ENCODE assay signal across 12 cellular contexts in the genomic region with DNA sequence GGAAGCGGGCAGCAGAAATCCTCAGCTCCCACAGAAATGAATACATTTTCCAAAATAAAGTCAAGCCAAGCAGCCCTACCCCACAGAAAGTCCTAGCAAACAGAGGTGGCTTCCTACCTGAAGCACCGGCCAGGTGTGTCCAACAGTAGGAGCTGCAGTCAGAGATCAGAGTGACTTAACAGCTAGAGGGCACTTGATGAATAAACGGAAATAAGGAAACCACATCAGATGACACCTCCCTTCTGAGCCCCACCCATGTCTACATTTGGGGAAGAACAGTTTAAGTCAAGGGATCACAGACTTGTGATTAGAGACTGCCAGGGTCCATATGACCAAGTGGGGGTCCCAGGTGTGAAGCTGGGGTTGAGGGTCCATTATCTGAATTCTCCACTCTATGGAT. TPM values are rescaled to one million over a fixed set of nuclear protein-coding genes. Genes with fewer than 3 reads are reported as not detected.
DNase-seq lines count a peak whose midpoint lies in the region; ATAC-seq and TF ChIP-seq lines count a peak whose summit lies in the region.
"Had no signal": no experiment of that assay in that cellular context is flagged by ENCODE, and none has a peak within 500 bp of the region (broad histone marks: within the 10 kb centered on the region; RNA-seq: fewer than 3 reads in every experiment).

A gene (minus strand): TSS at position 172 of the 400 bp plus-strand sequence. CDS start 1,751 bp downstream, outside the sequence.

- H3F3A ChIP-seq in Loucy (ENCODE audit: low read depth), result no peaks in the 10 kb centered on the region

- H3K79me2 ChIP-seq in Loucy (ENCODE audit: insufficient read depth, low read length), result no peaks in the 10 kb centered on the region

- DNase-seq in T-helper 9 cell, result peak; percentile 9
- peak; percentile 11 for DNase-seq in activated naive CD4-positive, alpha-beta T cell treated with anti-CD3 and anti-CD28 coated beads, Interleukin-2, amount 50 U/mL, for 16 hours
- DNase-seq in stimulated activated CD8-positive, alpha-beta memory T cell treated with anti-CD3 and anti-CD28 coated beads, Interleukin-12 subunit alpha, Interleukin-12 subunit beta, amount 100 ng/mL, for 1 hour (ENCODE audit: low read depth), result peak; percentile 21
- DNase-seq in putamen (ENCODE audit: low spot score), result no peak
- no peak for DNase-seq in lower leg skin (ENCODE audit: low spot score in 2 of 2)
- DNase-seq in HT-29 (ENCODE audit: low spot score), result no peak
- DNase-seq: mesendoderm, NCI-H526 treated with DMSO at 0.1 percent for 48 hours had no signal

- H3K4me3 ChIP-seq in Loucy (ENCODE audit: low read length, poor library complexity, severe bottlenecking), result no peak within 1 kb of the TSS
- H3K4me3 ChIP-seq in lower leg skin (ENCODE audit: low read depth, poor library complexity, severe bottlenecking), result no peak within 1 kb of the TSS
- H3K4me3 ChIP-seq: esophagus muscularis mucosa, GM23338 had no signal

- ATAC-seq in HG03565 (IDR thresholded peaks at IDR 0.05; ENCODE audit: unreplicated experiment), result no peak
- ATAC-seq: GM23338 had no signal

- intact Hi-C loops in lower leg skin (cut with DNase I; ENCODE audit: low total_unique reads), result no loop called here

- H3K36me3 ChIP-seq in Loucy (ENCODE audit: insufficient read depth, low read length), result no peaks in the 10 kb centered on the region
- H3K36me3 ChIP-seq: esophagus muscularis mucosa had no signal

- 51 to 63% methylated on average over 3 of the region's 3 CpGs for WGBS in lower leg skin, 2 donors

- no peaks in the 10 kb centered on the region for H3K9me3 ChIP-seq in Loucy (ENCODE audit: insufficient read depth, low read depth, low read length)
- H3K9me3 ChIP-seq: esophagus muscularis mucosa had no signal

- peaks cover 14% of the 10 kb centered on the region for H3K4me1 ChIP-seq in Loucy (ENCODE audit: insufficient read depth, low read length, poor library complexity, severe bottlenecking)
- H3K4me1 ChIP-seq: esophagus muscularis mucosa had no signal

- peak; percentile 37; the same call in 1 of the 2 replicates for TF ChIP-seq CTCF in Loucy (conservative IDR thresholded peaks at IDR 0.05; ENCODE audit: low read length)
- no peak for TF ChIP-seq CTCF in lower leg skin (IDR thresholded peaks at IDR 0.05)

- H3K27me3 ChIP-seq in Loucy (ENCODE audit: insufficient read depth, low read length, poor library complexity, severe bottlenecking), result no peaks in the 10 kb centered on the region

- no peak within 1 kb of the TSS for H3K9ac ChIP-seq in Loucy (ENCODE audit: low read depth, low read length, poor library complexity, severe bottlenecking)

- no peak for TF ChIP-seq POLR2A in lower leg skin (IDR thresholded peaks at IDR 0.05)

- no peaks in the 10 kb centered on the region for H4K20me1 ChIP-seq in Loucy (ENCODE audit: insufficient read depth, low read length, poor library complexity, severe bottlenecking)

- no peak within 1 kb of the TSS for H2AFZ ChIP-seq in Loucy (ENCODE audit: low read length)
- H2AFZ ChIP-seq: GM23338 had no signal

- no peaks in the 10 kb centered on the region for H3K9me2 ChIP-seq in Loucy (replicated peaks; ENCODE audit: low read depth, low read length)

- peak within 1 kb of the TSS; percentile 42 for H3K4me2 ChIP-seq in Loucy (ENCODE audit: low read depth, low read length, poor library complexity, severe bottlenecking)
- H3K4me2 ChIP-seq: GM23338 had no signal

RNA-seq across cellular contexts. Expression of the gene that starts here (rescaled TPM):
- total RNA-seq in lower leg skin, result under 1 TPM in 2 of 4 donors, not detected in 2; 0.15 to 0.46 TPM
- not detected in 2 replicates for total RNA-seq in HT-29 (2014; rRNA removed; shearing (Covaris generic))
- total RNA-seq: GM23338 had no signal

Comparison
In these comparisons a context has a peak if more than half of its experiments do, and no peak if none do; other contexts are left out.
1. DNase-seq: peak in T-helper 9 cell (single experiment), activated naive CD4-positive, alpha-beta T cell treated with anti-CD3 and anti-CD28 coated beads, Interleukin-2, amount 50 U/mL, for 16 hours (single experiment) and stimulated activated CD8-positive, alpha-beta memory T cell treated with anti-CD3 and anti-CD28 coated beads, Interleukin-12 subunit alpha, Interleukin-12 subunit beta, amount 100 ng/mL, for 1 hour (single experiment); none in putamen (single experiment), lower leg skin (0 of 2) and HT-29 (single experiment).